ENCODE assay signal across 1 cellular context in genomic region chr4:97845758-97846157, GRCh38.
A peak's percentile ranks its signal among the peaks of the same experiment; 100 is the strongest.
TF ChIP-seq lines count a peak whose summit lies in the region.

No MANE protein-coding gene starts in this region.

TF ChIP-seq in H1, 55 proteins besides CTCF, POLR2A, EP300 and RAD21 (continued from another document):
- TF ChIP-seq CHD7 (IDR thresholded peaks at IDR 0.05; ENCODE audit: insufficient replicate concordance, low read length) (peak; percentile 74), CHD1 (IDR thresholded peaks at IDR 0.05; ENCODE audit: low read depth, low read length) (no peak), RXRA (IDR thresholded peaks at IDR 0.05; ENCODE audit: insufficient read depth, low read depth, low read length) (peak; percentile 59; the same call in 1 of the 2 replicates)
